ENCODE assay signal across 9 cellular contexts in genomic region chr7:50303082-50303893, GRCh38. TPM values are rescaled to one million over a fixed set of nuclear protein-coding genes. Genes with fewer than 3 reads are reported as not detected.
DNase-seq lines count a peak whose midpoint lies in the region; ATAC-seq, FAIRE-seq and TF ChIP-seq lines count a peak whose summit lies in the region.
"Had no signal": no experiment of that assay in that cellular context is flagged by ENCODE, and none has a peak within 500 bp of the region (broad histone marks: within the 10 kb centered on the region; RNA-seq: fewer than 3 reads in every experiment).

No MANE protein-coding gene starts in this region.

- no peak overlapping the region for H3K27ac ChIP-seq in CD8-positive, alpha-beta memory T cell (ENCODE audit: low read depth, low read length)
- no peak overlapping the region for H3K27ac ChIP-seq in astrocyte (ENCODE audit: low read depth, low read length)

- no peaks in the 10 kb centered on the region for H3K9me3 Mint-ChIP-seq in CD8-positive, alpha-beta memory T cell
- no peaks in the 10 kb centered on the region for H3K9me3 Mint-ChIP-seq in astrocyte (ENCODE audit: unreplicated experiment)
- H3K9me3 Mint-ChIP-seq in natural killer cell treated with Interleukin-12 subunit alpha and Interleukin-12 subunit beta and Interleukin-15 and Interleukin-18, amount 100 ng/mL, for 72 hours = no peaks in the 10 kb centered on the region

- H3K9me3 ChIP-seq in CD8-positive, alpha-beta memory T cell (ENCODE audit: low read length) = no peaks in the 10 kb centered on the region
- H3K9me3 ChIP-seq in astrocyte (ENCODE audit: insufficient read depth, low read depth, low read length) = no peaks in the 10 kb centered on the region
- H3K9me3 ChIP-seq: right lobe of liver had no signal

- H3K4me2 ChIP-seq in astrocyte (ENCODE audit: low read length) = peak overlapping the region; percentile 30

- ATAC-seq in HG03039 (IDR thresholded peaks at IDR 0.05; ENCODE audit: unreplicated experiment) (peak; percentile 2), HG02571 (IDR thresholded peaks at IDR 0.05; ENCODE audit: unreplicated experiment) (no peak)
- ATAC-seq in natural killer cell treated with Interleukin-12 subunit alpha and Interleukin-12 subunit beta and Interleukin-15 and Interleukin-18, amount 100 ng/mL, for 72 hours = no peak

- H2AFZ ChIP-seq in astrocyte (ENCODE audit: low read depth, low read length) = no peak overlapping the region

- no peak overlapping the region for H3K9ac ChIP-seq in astrocyte (ENCODE audit: low read length)

- H3K4me3 Mint-ChIP-seq in CD8-positive, alpha-beta memory T cell = peak overlapping the region; percentile 80 to 93 (median 83)
- peak overlapping the region; percentile 78 for H3K4me3 Mint-ChIP-seq in astrocyte (ENCODE audit: unreplicated experiment)
- H3K4me3 Mint-ChIP-seq in natural killer cell treated with Interleukin-12 subunit alpha and Interleukin-12 subunit beta and Interleukin-15 and Interleukin-18, amount 100 ng/mL, for 72 hours = peak overlapping the region; percentile 50

- DNase-seq in CD8-positive, alpha-beta memory T cell = peak in 3 of 5 donors; percentile 34 to 54 (median 44)
- DNase-seq in astrocyte (ENCODE audit: low read depth) (no peak), kidney tubule cell (ENCODE audit: low spot score) (no peak), NCI-H1417 treated with DMSO at 0.1 percent for 48 hours (lab: John Stamatoyannopoulos, UW) (no peak), superior temporal gyrus (ENCODE audit: extremely low spot score) (no peak)
- DNase-seq in natural killer cell treated with Interleukin-12 subunit alpha and Interleukin-12 subunit beta and Interleukin-15 and Interleukin-18, amount 100 ng/mL, for 72 hours (ENCODE audit: low spot score) = no peak

- no peaks in the 10 kb centered on the region for H3K36me3 ChIP-seq in CD8-positive, alpha-beta memory T cell (ENCODE audit: insufficient read depth, low read length)
- no peaks in the 10 kb centered on the region for H3K36me3 ChIP-seq in astrocyte (ENCODE audit: insufficient read depth, low read length)
- H3K36me3 ChIP-seq: right lobe of liver had no signal

- H4K20me1 ChIP-seq in astrocyte (ENCODE audit: insufficient read depth, low read length) = no peaks in the 10 kb centered on the region

- peaks cover 36 to 54% (median 53%) of the 10 kb centered on the region in 3 donors for H3K4me1 Mint-ChIP-seq in CD8-positive, alpha-beta memory T cell
- no peaks in the 10 kb centered on the region for H3K4me1 Mint-ChIP-seq in astrocyte (ENCODE audit: low read depth, unreplicated experiment)
- H3K4me1 Mint-ChIP-seq in natural killer cell treated with Interleukin-12 subunit alpha and Interleukin-12 subunit beta and Interleukin-15 and Interleukin-18, amount 100 ng/mL, for 72 hours (ENCODE audit: low read depth in 2 of 2) = peaks cover 31 to 43% of the 10 kb centered on the region in 2 donors

- no peaks in the 10 kb centered on the region for H3K79me2 ChIP-seq in astrocyte (ENCODE audit: insufficient read depth, low read length)

- H3K27me3 Mint-ChIP-seq in CD8-positive, alpha-beta memory T cell = peaks cover 0 to 2% of the 10 kb centered on the region in 2 donors
- H3K27me3 Mint-ChIP-seq in astrocyte (ENCODE audit: low read depth, unreplicated experiment) = peaks cover 43% of the 10 kb centered on the region
- no peaks in the 10 kb centered on the region for H3K27me3 Mint-ChIP-seq in natural killer cell treated with Interleukin-12 subunit alpha and Interleukin-12 subunit beta and Interleukin-15 and Interleukin-18, amount 100 ng/mL, for 72 hours

- peaks cover 41% of the 10 kb centered on the region for H3K4me1 ChIP-seq in CD8-positive, alpha-beta memory T cell (ENCODE audit: insufficient read depth, low read length)
- H3K4me1 ChIP-seq in astrocyte (ENCODE audit: insufficient read depth, low read length) = no peaks in the 10 kb centered on the region
- H3K4me1 ChIP-seq: right lobe of liver had no signal

- FAIRE-seq in astrocyte (lab: Jason Lieb, UNC) = no peak

- peak overlapping the region; percentile 59 for H3K4me3 ChIP-seq in CD8-positive, alpha-beta memory T cell (ENCODE audit: low read length)
- no peak overlapping the region for H3K4me3 ChIP-seq in astrocyte (ENCODE audit: insufficient read depth, low read depth, low read length)

- CTCF ChIA-PET in CD8-positive, alpha-beta memory T cell (lab: Charles Lee) = interaction anchor here (1.0 to 26.5 kb wide), 3 partner anchors 31 to 97 kb away, joined by 3 to 815 read pairs (median 35); no protein-coding TSS in a partner anchor

- POLR2A ChIA-PET in CD8-positive, alpha-beta memory T cell (lab: Charles Lee) = interaction anchor here (0.6 to 4.8 kb wide), 4 partner anchors 16 to 63 kb away, joined by 4 to 49 read pairs (median 16); no protein-coding TSS in a partner anchor

- H3K27me3 ChIP-seq in CD8-positive, alpha-beta memory T cell (ENCODE audit: insufficient read depth, low read length, poor library complexity, severe bottlenecking) = no peaks in the 10 kb centered on the region
- peaks cover 38% of the 10 kb centered on the region for H3K27me3 ChIP-seq in astrocyte (ENCODE audit: insufficient read depth, low read length)
- H3K27me3 ChIP-seq: right lobe of liver had no signal

- H3K27ac Mint-ChIP-seq in CD8-positive, alpha-beta memory T cell = peak overlapping the region; percentile 56 to 91 (median 76)
- no peak overlapping the region for H3K27ac Mint-ChIP-seq in astrocyte (ENCODE audit: unreplicated experiment)
- peak overlapping the region in 1 of 2 donors; percentile 19 for H3K27ac Mint-ChIP-seq in natural killer cell treated with Interleukin-12 subunit alpha and Interleukin-12 subunit beta and Interleukin-15 and Interleukin-18, amount 100 ng/mL, for 72 hours

- no peak for TF ChIP-seq CTCF in astrocyte (IDR thresholded peaks at IDR 0.05; ENCODE audit: insufficient read depth, low read depth, low read length)

- peaks cover 13 to 39% (median 15%) of the 10 kb centered on the region in 3 donors for H3K36me3 Mint-ChIP-seq in CD8-positive, alpha-beta memory T cell
- no peaks in the 10 kb centered on the region for H3K36me3 Mint-ChIP-seq in astrocyte (ENCODE audit: low read depth, unreplicated experiment)
- peaks cover 28% of the 10 kb centered on the region for H3K36me3 Mint-ChIP-seq in natural killer cell treated with Interleukin-12 subunit alpha and Interleukin-12 subunit beta and Interleukin-15 and Interleukin-18, amount 100 ng/mL, for 72 hours

RNA-seq across cellular contexts. Expression of gene IKZF1, which starts 1.2 kb away (rescaled TPM):
- 100 to 1,000 TPM; 225 to 226 TPM for total RNA-seq in CD8-positive, alpha-beta memory T cell
- 238 TPM for polyA plus RNA-seq in CD8-positive, alpha-beta memory T cell
- 0.60 and 0.86 TPM in 2 replicates for total RNA-seq in astrocyte
- 100 to 1,000 TPM; 290 to 416 TPM for total RNA-seq in natural killer cell treated with Interleukin-12 subunit alpha and Interleukin-12 subunit beta and Interleukin-15 and Interleukin-18, amount 100 ng/mL, for 72 hours

Comparison
In these comparisons a context has a peak if more than half of its experiments do, and no peak if none do; other contexts are left out.
1. DNase-seq: peak in CD8-positive, alpha-beta memory T cell (3 of 5); none in astrocyte (single experiment), natural killer cell treated with Interleukin-12 subunit alpha and Interleukin-12 subunit beta and Interleukin-15 and Interleukin-18, amount 100 ng/mL, for 72 hours (single experiment), kidney tubule cell (single experiment), NCI-H1417 treated with DMSO at 0.1 percent for 48 hours (single experiment) and superior temporal gyrus (single experiment).
2. RNA of gene IKZF1, which starts 1.2 kb away (total RNA-seq): 290 to 416 TPM in natural killer cell treated with Interleukin-12 subunit alpha and Interleukin-12 subunit beta and Interleukin-15 and Interleukin-18, amount 100 ng/mL, for 72 hours and 225 to 226 TPM in CD8-positive, alpha-beta memory T cell; 0.60 to 0.86 TPM in astrocyte; every median in the first group is over 100 times any median in the second.
3. Peak in every context shown above with its lines, with median percentiles within 50 percentile points of each other: H3K4me3 Mint-ChIP-seq.